In the genomic region with DNA sequence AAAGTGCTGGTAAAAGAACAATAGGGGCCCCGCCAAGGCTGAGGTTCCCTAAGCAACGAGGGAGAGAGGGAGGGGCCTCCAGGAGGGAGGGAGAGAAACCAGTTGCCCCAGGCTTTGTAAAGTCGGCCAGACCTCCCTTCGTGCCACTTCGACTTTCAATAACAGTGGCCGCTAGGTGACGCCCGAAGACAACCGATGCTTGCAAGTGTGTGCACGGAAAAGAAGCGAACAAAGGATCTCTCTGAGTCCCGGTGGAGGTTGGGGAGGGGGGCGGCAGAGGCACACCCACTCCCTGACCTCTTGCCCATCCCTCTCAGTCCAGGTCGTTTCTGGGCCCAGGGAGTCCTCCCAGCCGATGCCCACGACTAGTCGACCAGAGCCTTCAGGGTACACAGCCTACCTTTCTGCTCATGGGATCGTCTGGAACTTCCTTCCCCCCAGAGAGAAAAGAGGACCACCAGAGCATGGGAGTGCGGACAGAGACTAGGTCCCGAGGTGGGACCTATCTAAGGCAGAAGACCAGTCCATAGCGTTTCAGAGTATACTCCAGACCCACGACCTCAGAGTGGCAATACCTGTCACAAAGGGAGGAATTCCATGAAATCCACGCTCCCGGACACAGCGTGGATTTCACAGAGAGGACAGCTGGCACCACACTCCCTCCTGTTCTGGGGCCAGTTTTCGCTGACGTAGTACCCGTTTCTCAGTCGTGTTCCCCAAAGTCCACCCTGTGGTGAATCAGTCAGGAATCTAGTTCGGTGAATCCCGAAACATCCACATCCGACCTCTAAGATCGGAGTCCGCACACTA, we compare ENCODE assay signal across 11 cellular contexts.
A peak's percentile ranks its signal among the peaks of the same experiment; 100 is the strongest.
DNase-seq lines count a peak whose midpoint lies in the region; ATAC-seq, FAIRE-seq and TF ChIP-seq lines count a peak whose summit lies in the region.
"Had no signal": no experiment of that assay in that cellular context is flagged by ENCODE, and none has a peak within 500 bp of the region (broad histone marks: within the 10 kb centered on the region; RNA-seq: fewer than 3 reads in every experiment).

No MANE protein-coding gene starts in this region.

- H3K27me3 ChIP-seq in gastrocnemius medialis: no peaks in the 10 kb centered on the region

- FAIRE-seq in A549 (lab: Jason Lieb, UNC): no peak

- intact Hi-C loops in gastrocnemius medialis (cut with DNase I; ENCODE audit: low total_unique reads): no loop called here
- intact Hi-C loops in left cardiac atrium (cut with DNase I): no loop called here

- peak; percentile 94 to 99 for TF ChIP-seq RAD21 in A549 (conservative IDR thresholded peaks at IDR 0.05 in 1 of 2, IDR thresholded peaks at IDR 0.05 in 1 of 2)

- CTCF ChIA-PET in A549 (lab: Yijun Ruan, JAX): interaction anchor here (0.9 to 2.8 kb wide), 9 partner anchors 9 to 853 kb away, joined by 3 to 14 read pairs (median 4); a partner anchor contains a TSS
- CTCF ChIA-PET in HEK293T (lab: Yijun Ruan, JAX): no interaction called here

- DNase-seq in A549 (ENCODE audit: low read depth in 1 of 2, low spot score in 1 of 2) (peak; percentile 43 to 85), HEK293T (ENCODE audit: extremely low spot score) (peak; percentile 50), OCI-M1 (lab: John Stamatoyannopoulos, UW) (peak; percentile 78), foreskin melanocyte (peak; percentile 30), gastrocnemius medialis (no peak), NCI-H524 (lab: John Stamatoyannopoulos, UW) (no peak), left cardiac atrium (no peak)
- DNase-seq: amniotic stem cell; effector CD8-positive, alpha-beta T cell; stimulated activated naive CD4-positive, alpha-beta T cell had no signal

- TF ChIP-seq CTCF in A549 (IDR thresholded peaks at IDR 0.05) (peak; percentile 73), gastrocnemius medialis (IDR thresholded peaks at IDR 0.05 in 4 of 5, conservative IDR thresholded peaks at IDR 0.05 in 1 of 5) (no peak)

- H3K9me3 ChIP-seq in A549 (no peaks in the 10 kb centered on the region; the same call in 2 of the 3 replicates), gastrocnemius medialis (no peaks in the 10 kb centered on the region)

- no peak for TF ChIP-seq POLR2A in A549 (IDR thresholded peaks at IDR 0.05; ENCODE audit: low read length)
- no peak for TF ChIP-seq POLR2A in gastrocnemius medialis (IDR thresholded peaks at IDR 0.05)

- POLR2A ChIA-PET in A549 (lab: Yijun Ruan, JAX) (no interaction called here), HEK293T (lab: Yijun Ruan, JAX) (no interaction called here)

- H3K36me3 ChIP-seq in gastrocnemius medialis: no peaks in the 10 kb centered on the region

- peak overlapping the region; percentile 64 for H3K4me2 ChIP-seq in A549

- H3K4me1 ChIP-seq in A549: peaks cover 14% of the 10 kb centered on the region
- H3K4me1 ChIP-seq in gastrocnemius medialis: no peaks in the 10 kb centered on the region

- H3K4me3 ChIP-seq in A549 (no peak overlapping the region), gastrocnemius medialis (no peak overlapping the region)

- H3K27ac ChIP-seq in A549 (peak overlapping the region; percentile 39 to 80; a peak in 4 of 6 replicates), gastrocnemius medialis (no peak overlapping the region)

- no peak for TF ChIP-seq EP300 in A549 (IDR thresholded peaks at IDR 0.05)

- WGBS in A549 (ENCODE audit: missing lambda C conversion rate): 48% methylated on average over 34 of the region's 34 CpGs

- in situ Hi-C loops in gastrocnemius medialis (cut with MboI; ENCODE audit: low sequenced_read_pairs in 4 of 4): no loop called here

- peak; percentile 20 to 68; a peak in 4 of 6 replicates for ATAC-seq in A549
- ATAC-seq in gastrocnemius medialis: no peak
- ATAC-seq in left cardiac atrium: no peak
- no peak for ATAC-seq in GM21447 (IDR thresholded peaks at IDR 0.05; ENCODE audit: unreplicated experiment)

TF ChIP-seq in A549, 52 proteins besides CTCF, POLR2A, EP300 and RAD21 (continues in another document):
- TF ChIP-seq, protein P1, sequence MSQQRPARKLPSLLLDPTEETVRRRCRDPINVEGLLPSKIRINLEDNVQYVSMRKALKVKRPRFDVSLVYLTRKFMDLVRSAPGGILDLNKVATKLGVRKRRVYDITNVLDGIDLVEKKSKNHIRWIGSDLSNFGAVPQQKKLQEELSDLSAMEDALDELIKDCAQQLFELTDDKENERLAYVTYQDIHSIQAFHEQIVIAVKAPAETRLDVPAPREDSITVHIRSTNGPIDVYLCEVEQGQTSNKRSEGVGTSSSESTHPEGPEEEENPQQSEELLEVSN (IDR thresholded peaks at IDR 0.05; ENCODE audit: borderline replicate concordance, low read depth): no peak
- no peak for TF ChIP-seq NR3C1 (IDR thresholded peaks at IDR 0.05)
- no peak for TF ChIP-seq ESRRA (IDR thresholded peaks at IDR 0.05; ENCODE audit: borderline replicate concordance, low read length)
- TF ChIP-seq, protein P2, sequence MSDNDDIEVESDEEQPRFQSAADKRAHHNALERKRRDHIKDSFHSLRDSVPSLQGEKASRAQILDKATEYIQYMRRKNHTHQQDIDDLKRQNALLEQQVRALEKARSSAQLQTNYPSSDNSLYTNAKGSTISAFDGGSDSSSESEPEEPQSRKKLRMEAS (IDR thresholded peaks at IDR 0.05): 0 out of 2 replicates have a peak, but pooled peaks have one; percentile 12
- peak; percentile 15 for TF ChIP-seq MAFK (IDR thresholded peaks at IDR 0.05; ENCODE audit: partially characterized antibody)
- TF ChIP-seq JUN (IDR thresholded peaks at IDR 0.05): no peak
- no peak for TF ChIP-seq ZNF302 (CRISPR knock-in tag; IDR thresholded peaks at IDR 0.05)
- no peak for TF ChIP-seq NFE2L2 (conservative IDR thresholded peaks at IDR 0.05; ENCODE audit: low read length)
- TF ChIP-seq, protein P3, sequence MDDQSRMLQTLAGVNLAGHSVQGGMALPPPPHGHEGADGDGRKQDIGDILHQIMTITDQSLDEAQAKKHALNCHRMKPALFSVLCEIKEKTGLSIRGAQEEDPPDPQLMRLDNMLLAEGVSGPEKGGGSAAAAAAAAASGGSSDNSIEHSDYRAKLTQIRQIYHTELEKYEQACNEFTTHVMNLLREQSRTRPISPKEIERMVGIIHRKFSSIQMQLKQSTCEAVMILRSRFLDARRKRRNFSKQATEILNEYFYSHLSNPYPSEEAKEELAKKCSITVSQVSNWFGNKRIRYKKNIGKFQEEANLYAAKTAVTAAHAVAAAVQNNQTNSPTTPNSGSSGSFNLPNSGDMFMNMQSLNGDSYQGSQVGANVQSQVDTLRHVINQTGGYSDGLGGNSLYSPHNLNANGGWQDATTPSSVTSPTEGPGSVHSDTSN (IDR thresholded peaks at IDR 0.05): no peak
- TF ChIP-seq SMC3 (IDR thresholded peaks at IDR 0.05): peak; percentile 88
- no peak for TF ChIP-seq CHD2 (IDR thresholded peaks at IDR 0.05; ENCODE audit: low read length, partially characterized antibody)

TF ChIP-seq in HEK293T, 16 proteins besides CTCF, POLR2A, EP300 and RAD21:
- TF ChIP-seq ARNT (IDR thresholded peaks at IDR 0.05) (no peak), SUZ12 (IDR thresholded peaks at IDR 0.05) (no peak), FOXM1 (IDR thresholded peaks at IDR 0.05; ENCODE audit: borderline replicate concordance) (no peak), FOXA1 (IDR thresholded peaks at IDR 0.05) (no peak), NFRKB (IDR thresholded peaks at IDR 0.05) (no peak), ELF4 (IDR thresholded peaks at IDR 0.05) (no peak), L3MBTL2 (conservative IDR thresholded peaks at IDR 0.05) (no peak), FOXK2 (IDR thresholded peaks at IDR 0.05) (no peak), SP1 (IDR thresholded peaks at IDR 0.05) (no peak), HDGF (IDR thresholded peaks at IDR 0.05; ENCODE audit: borderline replicate concordance) (no peak), LEF1 (IDR thresholded peaks at IDR 0.05; ENCODE audit: borderline replicate concordance) (no peak)

Comparison
In these comparisons a context has a peak if more than half of its experiments do, and no peak if none do; other contexts are left out.
1. ATAC-seq: peak in A549 (2 of 2); none in gastrocnemius medialis (0 of 2), left cardiac atrium (0 of 2) and GM21447 (single experiment).
2. DNase-seq: peak in A549 (2 of 2), HEK293T (single experiment), OCI-M1 (single experiment) and foreskin melanocyte (single experiment); none in gastrocnemius medialis (0 of 2), NCI-H524 (0 of 2) and left cardiac atrium (single experiment).
3. H3K27ac ChIP-seq: peak in A549 (2 of 2); none in gastrocnemius medialis (0 of 4).